In genomic region chr17:43212641-43213490, GRCh38 we compare ENCODE assay signal across 1 cellular context.
TF ChIP-seq lines count a peak whose summit lies in the region.

No MANE protein-coding gene starts in this region.

TF ChIP-seq in HCT116, 20 proteins besides CTCF, POLR2A, EP300 and RAD21 (continued from another document):
- TF ChIP-seq REST (IDR thresholded peaks at IDR 0.05; ENCODE audit: low read depth): no peak
- TF ChIP-seq POLR2AphosphoS5 (IDR thresholded peaks at IDR 0.05; ENCODE audit: low read depth, low read length): no peak
- TF ChIP-seq FOSL1 (IDR thresholded peaks at IDR 0.05; ENCODE audit: low read depth): no peak
